Comparison of ENCODE assay signal across 13 cellular contexts in the genomic region with DNA sequence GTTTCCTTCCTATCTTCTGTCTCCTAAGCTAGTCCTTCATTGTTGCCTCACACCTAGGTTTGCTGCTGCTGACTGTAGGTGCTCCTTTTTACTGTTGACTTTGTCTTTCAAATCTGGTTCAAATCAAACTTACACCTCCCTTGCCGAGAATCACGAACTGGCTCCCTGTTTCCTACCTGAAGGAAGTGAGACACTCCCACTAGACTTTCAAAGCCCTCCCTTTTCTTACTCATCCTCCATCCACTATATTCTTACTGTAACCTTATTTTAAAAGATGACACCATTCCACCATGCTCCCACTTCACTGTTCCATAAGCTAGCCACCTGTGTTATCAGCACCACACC. TPM values are rescaled to one million over a fixed set of nuclear protein-coding genes. Genes with fewer than 3 reads are reported as not detected.
A peak's percentile ranks its signal among the peaks of the same experiment; 100 is the strongest.
DNase-seq lines count a peak whose midpoint lies in the region; ATAC-seq, FAIRE-seq and TF ChIP-seq lines count a peak whose summit lies in the region.
"Had no signal": no experiment of that assay in that cellular context is flagged by ENCODE, and none has a peak within 500 bp of the region (broad histone marks: within the 10 kb centered on the region; RNA-seq: fewer than 3 reads in every experiment).

No MANE protein-coding gene starts in this region.

- H2AFZ ChIP-seq in OCI-LY3 (ENCODE audit: low read depth, low read length) (peak overlapping the region; percentile 41), H1 (ENCODE audit: low read length) (no peak overlapping the region)

- H3K27ac ChIP-seq in OCI-LY3 (ENCODE audit: low read length) = no peak overlapping the region
- H3K27ac ChIP-seq in H1 (ENCODE audit: low read depth, low read length) = peak overlapping the region; percentile 13; the same call in 1 of the 2 replicates
- H3K27ac ChIP-seq in mucosa of rectum (ENCODE audit: low read depth in 2 of 2, low read length in 2 of 2) = peak overlapping the region; percentile 11 to 17
- H3K27ac ChIP-seq in prostate gland = no peak overlapping the region
- H3K27ac ChIP-seq: suprapubic skin had no signal

- peak overlapping the region; percentile 19 for H3K27ac Mint-ChIP-seq in Calu3 (ENCODE audit: unreplicated experiment)
- H3K27ac Mint-ChIP-seq: natural killer cell treated with Interleukin-12 subunit alpha and Interleukin-12 subunit beta and Interleukin-15 and Interleukin-18, amount 100 ng/mL, for 72 hours had no signal

- no peak overlapping the region for H3K23ac ChIP-seq in H1 (ENCODE audit: insufficient read length)

- H3K56ac ChIP-seq in H1 (replicated peaks; ENCODE audit: insufficient read length, low read depth, low read length) = no peak overlapping the region

- H3K4me1 Mint-ChIP-seq in Calu3 (ENCODE audit: low read depth, unreplicated experiment) = peaks cover 29% of the 10 kb centered on the region

- H3K9me3 ChIP-seq in OCI-LY3 (ENCODE audit: insufficient read depth, low read length) = no peaks in the 10 kb centered on the region
- H3K9me3 ChIP-seq in H1 (ENCODE audit: insufficient read depth in 2 of 2, low read depth in 1 of 2, low read length in 1 of 2) = no peaks in the 10 kb centered on the region
- no peaks in the 10 kb centered on the region for H3K9me3 ChIP-seq in mucosa of rectum (ENCODE audit: control insufficient read depth in 2 of 2, low read length in 2 of 2)
- H3K9me3 ChIP-seq in prostate gland = no peaks in the 10 kb centered on the region
- H3K9me3 ChIP-seq in HAP-1 = no peaks in the 10 kb centered on the region
- H3K9me3 ChIP-seq: suprapubic skin had no signal

- H2BK5ac ChIP-seq in H1 (ENCODE audit: low read depth, low read length) = no peak overlapping the region

- H3K9ac ChIP-seq in OCI-LY3 (ENCODE audit: low read length) = no peak overlapping the region
- H3K9ac ChIP-seq in H1 (replicated peaks in 1 of 4; ENCODE audit: extremely low read depth in 1 of 4, low read depth in 3 of 4, low read length in 3 of 4) = no peak overlapping the region
- H3K9ac ChIP-seq in mucosa of rectum (ENCODE audit: low read depth in 1 of 2, low read length in 2 of 2) = peak overlapping the region in 1 of 2 donors; percentile 8

- ATAC-seq in GM21367 (IDR thresholded peaks at IDR 0.05; ENCODE audit: unreplicated experiment) = no peak
- ATAC-seq: natural killer cell treated with Interleukin-12 subunit alpha and Interleukin-12 subunit beta and Interleukin-15 and Interleukin-18, amount 100 ng/mL, for 72 hours had no signal

- no TSS peak for BruUV-seq in Calu3 (replicated peaks; lab: Mats Ljungman, UMichigan)

- no peak overlapping the region for H4K91ac ChIP-seq in H1 (replicated peaks; ENCODE audit: insufficient read length, low read length)

- no peak overlapping the region for H2BK120ac ChIP-seq in H1 (replicated peaks; ENCODE audit: low read depth, low read length)

- H4K8ac ChIP-seq in H1 (ENCODE audit: extremely low read depth, insufficient read depth, low read length) = no peak overlapping the region

- peak overlapping the region; percentile 31 for H3K4me3 Mint-ChIP-seq in Calu3 (ENCODE audit: low read depth, unreplicated experiment)
- H3K4me3 Mint-ChIP-seq: natural killer cell treated with Interleukin-12 subunit alpha and Interleukin-12 subunit beta and Interleukin-15 and Interleukin-18, amount 100 ng/mL, for 72 hours had no signal

- no peak overlapping the region for H2BK20ac ChIP-seq in H1 (ENCODE audit: low read length)

- in situ Hi-C loops in KBM-7 (cut with MboI; ENCODE audit: low pct_unique_long_range_greater_than_20kb, low sequenced_read_pairs) (no loop called here), HAP-1 (cut with MboI; ENCODE audit: low sequenced_read_pairs) (loop anchor here (25.0 kb wide), 1 partner anchor 416 kb away; the partner anchor contains the start of gene SLC30A5)

- H3K36me3 Mint-ChIP-seq in Calu3 (ENCODE audit: insufficient read depth, unreplicated experiment) = peaks cover 33% of the 10 kb centered on the region
- H3K36me3 Mint-ChIP-seq: natural killer cell treated with Interleukin-12 subunit alpha and Interleukin-12 subunit beta and Interleukin-15 and Interleukin-18, amount 100 ng/mL, for 72 hours had no signal

- no peak for TF ChIP-seq POLR2A in H1 (IDR thresholded peaks at IDR 0.05; ENCODE audit: control extremely low read depth in 1 of 2, low read depth in 2 of 2, low read length in 2 of 2)
- TF ChIP-seq POLR2A in prostate gland (IDR thresholded peaks at IDR 0.05) = no peak

- no peak for FAIRE-seq in H1 (lab: Jason Lieb, UNC)

- H4K20me1 ChIP-seq in OCI-LY3 (ENCODE audit: insufficient read depth, low read length) (no peaks in the 10 kb centered on the region), H1 (replicated peaks in 1 of 2; ENCODE audit: control insufficient read depth in 1 of 2, insufficient read depth in 2 of 2, low read length in 2 of 2) (peaks cover 8 to 10% of the 10 kb centered on the region in 2 experiments)

- no peak overlapping the region for H3K18ac ChIP-seq in H1 (ENCODE audit: extremely low read depth, low read length)

- H2BK15ac ChIP-seq in H1 (ENCODE audit: low read length) = no peak overlapping the region

- CTCF ChIA-PET in Calu3 (lab: Charles Lee) = interaction anchor here (0.7 kb wide), 2 partner anchors 95 to 492 kb away, joined by 3 read pairs; no protein-coding TSS in a partner anchor
- CTCF ChIA-PET in H1 (lab: Charles Lee; ENCODE audit: partially characterized antibody) = interaction anchor here (0.6 kb wide), 1 partner anchor 97 kb away, joined by 3 read pairs; no protein-coding TSS in a partner anchor

- TF ChIP-seq CTCF in Calu3 (IDR thresholded peaks at IDR 0.05; ENCODE audit: unreplicated experiment) (no peak), OCI-LY3 (IDR thresholded peaks at IDR 0.05; ENCODE audit: low read depth, low read length) (no peak), H1 (IDR thresholded peaks at IDR 0.05; ENCODE audit: control extremely low read depth in 1 of 3, insufficient read depth in 1 of 3, low read depth in 1 of 3, low read length in 3 of 3) (no peak), prostate gland (IDR thresholded peaks at IDR 0.05) (no peak)

- H3K4me2 ChIP-seq in OCI-LY3 (ENCODE audit: low read length) (peak overlapping the region; percentile 47), H1 (ENCODE audit: insufficient read depth in 1 of 2, low read depth in 2 of 2, low read length in 2 of 2) (peak overlapping the region; percentile 16 to 26; a peak in 2 of 4 replicates)

- peak overlapping the region; percentile 19; the same call in 1 of the 2 replicates for H2AK5ac ChIP-seq in H1 (ENCODE audit: low read depth, low read length)

- no peak overlapping the region for H2BK12ac ChIP-seq in H1 (ENCODE audit: low read depth, low read length)

- H3K79me2 ChIP-seq in OCI-LY3 (ENCODE audit: low read length) (no peaks in the 10 kb centered on the region), H1 (ENCODE audit: control insufficient read depth in 1 of 2, insufficient read depth in 2 of 2, low read length in 2 of 2) (peaks cover 0 to 72% of the 10 kb centered on the region in 2 experiments; a peak in 3 of 4 replicates)

- no peak overlapping the region for H3K14ac ChIP-seq in H1 (ENCODE audit: insufficient read length)

- no peak overlapping the region for H4K5ac ChIP-seq in H1 (ENCODE audit: insufficient read length, low read depth, low read length)

- no peaks in the 10 kb centered on the region for H3K9me3 Mint-ChIP-seq in Calu3 (ENCODE audit: low read depth, unreplicated experiment)
- H3K9me3 Mint-ChIP-seq: natural killer cell treated with Interleukin-12 subunit alpha and Interleukin-12 subunit beta and Interleukin-15 and Interleukin-18, amount 100 ng/mL, for 72 hours had no signal

- intact Hi-C loops in Calu3 (cut with micrococcal nuclease; ENCODE audit: unreplicated experiment) (loop anchor here (1.0 kb wide), 1 partner anchor 9 kb away; no protein-coding TSS in a partner anchor), prostate gland (cut with DNase I) (no loop called here)

- DNase-seq in Calu3 (no peak), H1 (ENCODE audit: low read depth in 1 of 2, low spot score in 2 of 2) (no peak), KBM-7 (no peak), prostate gland (ENCODE audit: low spot score) (no peak), HAP-1 (ENCODE audit: low spot score in 2 of 2) (no peak)
- DNase-seq: activated effector memory CD4-positive, alpha-beta T cell treated with anti-CD3 and anti-CD28 coated beads, Interleukin-2, amount 50 U/mL, for 16 hours; GF-D8; NCI-H1105 had no signal

- no peaks in the 10 kb centered on the region for H3K27me3 Mint-ChIP-seq in Calu3 (ENCODE audit: unreplicated experiment)

- WGBS in H1 (ENCODE audit: extremely low coverage in 1 of 2, insufficient coverage in 1 of 2, insufficient read length in 1 of 2, insufficient replicate concordance in 2 of 2, low coverage in 1 of 2, low lambda C conversion rate in 2 of 2, missing lambda C conversion rate in 1 of 2), 2 experiments = 73% methylated on average over 2 of the region's 2 CpGs; no CpG with 5 or more reads in 1 of the 2 experiments
- 65% methylated on average over 2 of the region's 2 CpGs for WGBS in prostate gland

- peak overlapping the region; percentile 21 for H3K4me3 ChIP-seq in OCI-LY3 (ENCODE audit: low read length)
- H3K4me3 ChIP-seq in H1 (ENCODE audit: extremely low read depth in 1 of 4, insufficient read depth in 2 of 4, low read depth in 3 of 4, low read length in 4 of 4) = no peak overlapping the region
- H3K4me3 ChIP-seq in mucosa of rectum (ENCODE audit: low read length in 2 of 2) = no peak overlapping the region
- no peak overlapping the region for H3K4me3 ChIP-seq in prostate gland
- H3K4me3 ChIP-seq in HAP-1 = no peak overlapping the region
- H3K4me3 ChIP-seq: suprapubic skin had no signal

- H3K4ac ChIP-seq in H1 (replicated peaks; ENCODE audit: insufficient read length, low read depth, low read length) = no peak overlapping the region

- no peaks in the 10 kb centered on the region for H3K23me2 ChIP-seq in H1 (ENCODE audit: low read depth, low read length)

- no peak for TF ChIP-seq RAD21 in H1 (IDR thresholded peaks at IDR 0.05 in 1 of 2, conservative IDR thresholded peaks at IDR 0.05 in 1 of 2; ENCODE audit: low read depth in 2 of 2, low read length in 2 of 2)

- no peaks in the 10 kb centered on the region for H3K36me3 ChIP-seq in OCI-LY3 (replicated peaks; ENCODE audit: low read depth, low read length)
- H3K36me3 ChIP-seq in H1 (ENCODE audit: control insufficient read depth in 2 of 4, insufficient read depth in 4 of 4, low read length in 3 of 4) = peaks cover 0 to 33% (median 11%) of the 10 kb centered on the region in 4 experiments; a peak in 7 of 8 replicates
- H3K36me3 ChIP-seq in mucosa of rectum (ENCODE audit: control insufficient read depth in 2 of 2, insufficient read depth in 2 of 2, low read length in 2 of 2) = peaks cover 12% of the 10 kb centered on the region in 2 donors
- H3K36me3 ChIP-seq in prostate gland = no peaks in the 10 kb centered on the region
- no peaks in the 10 kb centered on the region for H3K36me3 ChIP-seq in HAP-1 (replicated peaks)
- H3K36me3 ChIP-seq: suprapubic skin had no signal

- H3K4me1 ChIP-seq in OCI-LY3 (ENCODE audit: low read length) (peaks cover 9% of the 10 kb centered on the region), H1 (replicated peaks in 1 of 4; ENCODE audit: control insufficient read depth in 3 of 4, insufficient read depth in 4 of 4, low read length in 3 of 4) (peaks cover 0 to 15% (median 10%) of the 10 kb centered on the region in 4 experiments; a peak in 6 of 7 replicates), mucosa of rectum (ENCODE audit: control insufficient read depth in 2 of 2, insufficient read depth in 2 of 2, low read length in 2 of 2) (peaks cover 3 to 19% of the 10 kb centered on the region in 2 donors), prostate gland (replicated peaks) (no peaks in the 10 kb centered on the region), HAP-1 (no peaks in the 10 kb centered on the region; the same call in 1 of the 2 replicates)

- H3K79me1 ChIP-seq in H1 (ENCODE audit: low read depth, low read length) = peaks cover 5% of the 10 kb centered on the region; the same call in 1 of the 2 replicates

- no peaks in the 10 kb centered on the region for H3K27me3 ChIP-seq in OCI-LY3 (ENCODE audit: low read depth, low read length)
- H3K27me3 ChIP-seq in H1 (replicated peaks in 1 of 4; ENCODE audit: control insufficient read depth in 3 of 4, extremely low read depth in 1 of 4, insufficient read depth in 3 of 4, low read length in 3 of 4) = no peaks in the 10 kb centered on the region
- no peaks in the 10 kb centered on the region for H3K27me3 ChIP-seq in mucosa of rectum (ENCODE audit: control insufficient read depth in 2 of 2, insufficient read depth in 2 of 2, low read length in 2 of 2)
- H3K27me3 ChIP-seq in prostate gland (replicated peaks; ENCODE audit: insufficient read depth) = no peaks in the 10 kb centered on the region
- H3K27me3 ChIP-seq in HAP-1 (ENCODE audit: low read depth) = no peaks in the 10 kb centered on the region
- H3K27me3 ChIP-seq: suprapubic skin had no signal

- TF ChIP-seq EP300 in H1 (IDR thresholded peaks at IDR 0.05; ENCODE audit: borderline replicate concordance in 1 of 2, low read depth in 2 of 2, low read length in 2 of 2) = no peak

- POLR2A ChIA-PET in H1 (lab: Charles Lee; ENCODE audit: partially characterized antibody) = no interaction called here

RNA-seq across cellular contexts. Expression of gene OCLN, which starts 10.5 kb away (rescaled TPM):
- 154 and 161 TPM in 2 replicates for total RNA-seq in Calu3 (2022)
- total RNA-seq in H1 (2021; fragmentation: NEBNext Ultra II Directional; extraction: Animal tissue kit (Norgen Biotek cat#: 25700)) = 76.3 and 85.5 TPM in 2 replicates
- 19.8 and 27.9 TPM in 2 replicates for polyA plus RNA-seq in H1 (2011; rRNA removed)
- polyA plus RNA-seq in H1 (2011; cell fraction: cytosol; rRNA removed) = 25.1 TPM
- 12.6 TPM for polyA plus RNA-seq in H1 (2011; cell fraction: nucleus; rRNA removed)
- polyA plus RNA-seq in H1 (2012, experiment 1 of 2) = 23.6 to 38.1 TPM (median 35.5 TPM) in 4 replicates
- 2.6 TPM for polyA plus RNA-seq in H1 (2012, experiment 2 of 2)
- 51.5 TPM for polyA plus RNA-seq in H1 (2013, experiment 1 of 2)
- 55.0 TPM for polyA plus RNA-seq in H1 (2013, experiment 2 of 2)
- 111 and 145 TPM in 2 replicates for polyA minus RNA-seq in H1 (2011; rRNA and poly(A)+ RNA removed)
- 47.8 TPM for polyA minus RNA-seq in H1 (2011; cell fraction: cytosol; rRNA and poly(A)+ RNA removed)
- polyA minus RNA-seq in H1 (2011; cell fraction: nucleus; rRNA and poly(A)+ RNA removed) = 57.8 TPM
- 10 to 100 TPM; 20.2 to 26.8 TPM for total RNA-seq in prostate gland

RNA-seq across cellular contexts. Expression of gene GTF2H2C, which starts 56.9 kb away (rescaled TPM):
- 28.5 and 28.8 TPM in 2 replicates for total RNA-seq in Calu3 (2022)
- 45.1 and 46.3 TPM in 2 replicates for total RNA-seq in H1 (2021; fragmentation: NEBNext Ultra II Directional; extraction: Animal tissue kit (Norgen Biotek cat#: 25700))
- 14.6 and 20.8 TPM in 2 replicates for polyA plus RNA-seq in H1 (2011; rRNA removed)
- polyA plus RNA-seq in H1 (2011; cell fraction: cytosol; rRNA removed) = 27.3 TPM
- polyA plus RNA-seq in H1 (2011; cell fraction: nucleus; rRNA removed) = 13.4 TPM
- polyA plus RNA-seq in H1 (2012, experiment 1 of 2) = 26.8 to 46.8 TPM (median 28.3 TPM) in 4 replicates
- 8.2 TPM for polyA plus RNA-seq in H1 (2012, experiment 2 of 2)
- polyA plus RNA-seq in H1 (2013, experiment 1 of 2) = 26.9 TPM
- polyA plus RNA-seq in H1 (2013, experiment 2 of 2) = 24.6 TPM
- 25.0 and 28.9 TPM in 2 replicates for polyA minus RNA-seq in H1 (2011; rRNA and poly(A)+ RNA removed)
- 16.4 TPM for polyA minus RNA-seq in H1 (2011; cell fraction: cytosol; rRNA and poly(A)+ RNA removed)
- 38.8 TPM for polyA minus RNA-seq in H1 (2011; cell fraction: nucleus; rRNA and poly(A)+ RNA removed)
- total RNA-seq in prostate gland = 10 to 100 TPM; 16.3 to 29.6 TPM

Comparison
In these comparisons a context has a peak if more than half of its experiments do, and no peak if none do; other contexts are left out.
1. H3K27ac ChIP-seq: peak in H1 (single experiment) and mucosa of rectum (2 of 2); none in OCI-LY3 (single experiment) and prostate gland (0 of 2).